28 cellular contexts compared by ENCODE assay signal in the genomic region with DNA sequence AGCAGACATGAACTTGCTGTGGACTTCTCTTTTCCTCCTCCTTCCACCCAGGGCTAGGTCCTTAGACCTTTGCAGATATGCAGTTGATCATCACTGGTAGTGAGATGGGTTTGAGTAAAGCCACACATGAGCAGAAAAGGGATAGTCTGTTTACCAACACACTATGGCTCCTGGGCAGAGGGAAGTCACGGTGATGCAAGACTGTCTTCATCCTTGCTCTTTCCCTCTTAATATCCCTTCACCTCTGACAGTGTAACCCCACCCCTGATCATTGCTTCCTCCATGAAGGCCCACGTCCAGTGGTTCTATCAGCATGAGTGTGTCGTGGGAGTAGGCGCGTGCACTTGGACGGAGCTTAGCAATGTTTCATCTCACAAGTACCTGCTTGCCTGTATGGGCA.
DNase-seq lines count a peak whose midpoint lies in the region; ATAC-seq and TF ChIP-seq lines count a peak whose summit lies in the region.
"Had no signal": no experiment of that assay in that cellular context is flagged by ENCODE, and none has a peak within 500 bp of the region (broad histone marks: within the 10 kb centered on the region; RNA-seq: fewer than 3 reads in every experiment).

No MANE protein-coding gene starts in this region.

- intact Hi-C loops in Right ventricle myocardium superior (cut with DNase I) (no loop called here), cardiac septum (cut with DNase I) (no loop called here), right cardiac atrium (cut with DNase I) (no loop called here), sigmoid colon (cut with DNase I) (no loop called here)

- H3K27ac ChIP-seq in right cardiac atrium (ENCODE audit: low read length) (peak overlapping the region; percentile 39), sigmoid colon (peak overlapping the region in 3 of 4 donors; percentile 50 to 76 (median 64))
- H3K27ac ChIP-seq: 22Rv1, RWPE1 had no signal

- no peak for TF ChIP-seq POLR2A in sigmoid colon (IDR thresholded peaks at IDR 0.05)

- H3K36me3 ChIP-seq in sigmoid colon: peaks cover 0 to 44% (median 13%) of the 10 kb centered on the region in 4 donors
- H3K36me3 ChIP-seq: BE2C had no signal

- WGBS in right cardiac atrium: 88% methylated on average over 6 of the region's 6 CpGs
- WGBS in sigmoid colon, 2 donors: 69 to 89% methylated on average over 6 of the region's 6 CpGs

- TF ChIP-seq EP300 in sigmoid colon (IDR thresholded peaks at IDR 0.05): no peak

- TF ChIP-seq CTCF in chondrocyte (IDR thresholded peaks at IDR 0.05) (no peak), sigmoid colon (IDR thresholded peaks at IDR 0.05) (no peak)

- H3K4me1 ChIP-seq in right cardiac atrium (ENCODE audit: control insufficient read depth, insufficient read depth, low read length) (peaks cover 21% of the 10 kb centered on the region), sigmoid colon (peaks cover 0 to 51% (median 38%) of the 10 kb centered on the region in 4 donors)

- H3K4me1 Mint-ChIP-seq in chondrocyte (ENCODE audit: low read depth): peaks cover 9% of the 10 kb centered on the region

- H3K27me3 ChIP-seq in right cardiac atrium (ENCODE audit: control insufficient read depth, insufficient read depth): no peaks in the 10 kb centered on the region
- H3K27me3 ChIP-seq in sigmoid colon: no peaks in the 10 kb centered on the region
- H3K27me3 ChIP-seq: BE2C had no signal

- H3K9me3 ChIP-seq in right cardiac atrium (ENCODE audit: control insufficient read depth, low read length) (no peaks in the 10 kb centered on the region), sigmoid colon (no peaks in the 10 kb centered on the region)
- H3K9me3 ChIP-seq: BE2C had no signal

- H3K27ac Mint-ChIP-seq in chondrocyte (ENCODE audit: unreplicated experiment): peak overlapping the region; percentile 2
- H3K27ac Mint-ChIP-seq: CD14-positive monocyte had no signal

- ATAC-seq in Right ventricle myocardium superior (ENCODE audit: poor library complexity) (no peak), right cardiac atrium (no peak), GM18502 (IDR thresholded peaks at IDR 0.05; ENCODE audit: poor library complexity, unreplicated experiment) (no peak), HG03378 (IDR thresholded peaks at IDR 0.05; ENCODE audit: unreplicated experiment) (no peak)
- ATAC-seq: Panc1 had no signal

- H3K4me3 ChIP-seq in right cardiac atrium (ENCODE audit: low read length): no peak overlapping the region
- H3K4me3 ChIP-seq in sigmoid colon: no peak overlapping the region

- peaks cover 43% of the 10 kb centered on the region for H3K36me3 Mint-ChIP-seq in chondrocyte (ENCODE audit: low read depth)

- no peak overlapping the region for H3K4me3 Mint-ChIP-seq in chondrocyte (ENCODE audit: unreplicated experiment)
- H3K4me3 Mint-ChIP-seq: CD14-positive monocyte had no signal

- no peaks in the 10 kb centered on the region for H3K9me3 Mint-ChIP-seq in chondrocyte (ENCODE audit: low read depth)

- H3K27me3 Mint-ChIP-seq in chondrocyte (ENCODE audit: low read depth): no peaks in the 10 kb centered on the region

- DNase-seq in Right ventricle myocardium superior (peak; percentile 20), cardiac septum (ENCODE audit: low spot score) (no peak), chondrocyte (ENCODE audit: low spot score) (no peak), right cardiac atrium (peak in 1 of 3 donors; percentile 17), sigmoid colon (no peak), mesenteric fat pad (ENCODE audit: low spot score) (no peak)
- DNase-seq: BE2C, Calu3, DMS79 treated with DMSO at 0.1 percent for 48 hours, GF-D8, GOT3, HCEC 1CT, Karpas-422, NCI-H1092, NCI-H1417 treated with DMSO at 0.1 percent for 48 hours, NCI-H187, NCI-H2081 treated with DMSO at 0.1 percent for 48 hours, NCI-H2171, NCI-H226, NCI-H510A, NCI-H69, SIG-M5 had no signal
